Comparison of ENCODE assay signal across 8 cellular contexts in genomic region chr19:18340237-18340989, GRCh38. TPM values are rescaled to one million over a fixed set of nuclear protein-coding genes. Genes with fewer than 3 reads are reported as not detected.
DNase-seq lines count a peak whose midpoint lies in the region; ATAC-seq and TF ChIP-seq lines count a peak whose summit lies in the region.

TSS of gene PGPEP1 (plus strand) at chr19:18340598. CDS start at chr19:18340682, 84 bp downstream.

- H3K4me3 ChIP-seq in GM12875 (ENCODE audit: low read depth, low read length) (peak within 1 kb of the TSS; percentile 93), fibroblast of the aortic adventitia (ENCODE audit: low read depth, low read length) (peak within 1 kb of the TSS; percentile 84)

- peak within 1 kb of the TSS; percentile 86 for H3K4me3 Mint-ChIP-seq in nephron progenitor cell

- peaks cover 41% of the 10 kb centered on the region for H3K27me3 Mint-ChIP-seq in nephron progenitor cell (ENCODE audit: low read depth, poor library complexity)

- TF ChIP-seq CTCF in GM12875 (IDR thresholded peaks at IDR 0.05; ENCODE audit: borderline replicate concordance, insufficient read depth, low read depth, low read length): no peak
- no peak for TF ChIP-seq CTCF in fibroblast of the aortic adventitia (IDR thresholded peaks at IDR 0.05; ENCODE audit: insufficient read depth, low read length)
- no peak for TF ChIP-seq CTCF in nephron progenitor cell (IDR thresholded peaks at IDR 0.05)

- H3K27ac Mint-ChIP-seq in nephron progenitor cell: no peak within 1 kb of the TSS

- H3K9me3 Mint-ChIP-seq in nephron progenitor cell: no peaks in the 10 kb centered on the region

- H3K4me1 Mint-ChIP-seq in nephron progenitor cell: peaks cover 34% of the 10 kb centered on the region

- ATAC-seq in HG03045 (IDR thresholded peaks at IDR 0.05; ENCODE audit: unreplicated experiment) (peak; percentile 62), GM18517 (IDR thresholded peaks at IDR 0.05; ENCODE audit: unreplicated experiment) (no peak)

- H3K36me3 Mint-ChIP-seq in nephron progenitor cell (ENCODE audit: low read depth): no peaks in the 10 kb centered on the region

- DNase-seq in RPMI8226: peak; percentile 70
- DNase-seq in activated effector memory CD4-positive, alpha-beta T cell treated with Interleukin-2 at 50 U/mL for 16 hours: peak; percentile 49
- DNase-seq in fibroblast of the aortic adventitia (ENCODE audit: low read depth): peak; percentile 49
- DNase-seq in nephron progenitor cell: peak; percentile 81
- DNase-seq in stromal cell of bone marrow (ENCODE audit: low read depth): peak; percentile 37

RNA-seq across cellular contexts. Expression of gene PGPEP1, which starts in this region (rescaled TPM):
- 9.6 and 27.2 TPM in 2 replicates for total RNA-seq in fibroblast of the aortic adventitia (ENCODE audit: low replicate concordance)
